ENCODE assay signal across 21 cellular contexts in genomic region chr9:27462434-27462833, GRCh38.
"Had no signal": no experiment of that assay in that cellular context is flagged by ENCODE, and none has a peak within 500 bp of the region (broad histone marks: within the 10 kb centered on the region; RNA-seq: fewer than 3 reads in every experiment).

No MANE protein-coding gene starts in this region.

- ATAC-seq: activated CD8-positive, alpha-beta T cell treated with anti-CD3 and anti-CD28 coated beads, Interleukin-2, amount 10 ng/mL, durations not matched to agents 7 days and 5 days; effector memory CD8-positive, alpha-beta T cell; right cardiac atrium had no signal

- DNase-seq: activated CD4-positive, alpha-beta T cell treated with anti-CD3 and anti-CD28 coated beads, Interleukin-2, amount 10 ng/mL, durations not matched to agents 24 days and 14 days; activated CD4-positive, CD25-positive, alpha-beta regulatory T cell; activated CD8-positive, alpha-beta memory T cell treated with anti-CD3 and anti-CD28 coated beads, Interleukin-2, amount 50 U/mL, for 4 hours; activated CD8-positive, alpha-beta T cell treated with anti-CD3 and anti-CD28 coated beads, Interleukin-2, amount 10 ng/mL, durations not matched to agents 7 days and 5 days; activated effector memory CD4-positive, alpha-beta T cell treated with anti-CD3 and anti-CD28 coated beads, Interleukin-2, amount 50 U/mL, for 16 hours; activated T-cell treated with anti-CD3 and anti-CD28 coated beads, Interleukin-2, amount 50 U/mL, for 48 hours; amniotic stem cell; caudate nucleus; effector memory CD8-positive, alpha-beta T cell; foreskin melanocyte; immature natural killer cell; nucleus accumbens; right cardiac atrium; stimulated activated CD4-positive, alpha-beta T cell treated with anti-CD3 and anti-CD28 coated beads, Interleukin-4, amount 100 ng/mL, for 4 hours; stimulated activated CD8-positive, alpha-beta memory T cell treated with anti-CD3 and anti-CD28 coated beads, Interleukin-4, amount 100 ng/mL, for 48 hours; stimulated activated naive CD4-positive, alpha-beta T cell treated with Interleukin-2 at 50 U/mL for 16 hours; substantia nigra; T-helper 2 cell had no signal

- H3K4me3 ChIP-seq: coronary artery, lung, skin epidermis had no signal

- H3K27ac ChIP-seq: coronary artery, skin epidermis had no signal
